ENCODE assay signal across 2 cellular contexts in the genomic region with DNA sequence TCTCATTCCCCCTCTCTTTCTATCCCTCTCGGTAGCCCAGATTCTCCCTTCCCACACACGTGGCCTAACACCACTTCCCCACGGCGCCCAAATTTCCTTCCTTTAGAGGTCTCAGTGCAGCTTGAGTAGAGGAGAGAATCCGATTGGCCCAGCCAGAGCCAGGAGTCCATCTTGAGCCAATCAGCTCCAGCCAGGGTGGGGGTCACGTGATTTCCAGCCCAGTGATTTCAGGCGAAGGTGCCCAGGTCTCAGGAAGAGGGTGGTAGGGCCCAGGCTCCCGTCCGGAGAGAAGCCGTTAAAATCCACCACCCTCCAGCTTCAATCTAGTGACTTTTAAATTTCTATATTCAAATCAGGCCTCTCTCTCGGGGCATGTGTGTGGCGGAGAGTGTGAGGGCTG.
TF ChIP-seq lines count a peak whose summit lies in the region.

No MANE protein-coding gene starts in this region.

TF ChIP-seq in HCT116, 20 proteins besides CTCF, POLR2A, EP300 and RAD21 (continued from another document):
- TF ChIP-seq REST (IDR thresholded peaks at IDR 0.05; ENCODE audit: low read depth) (no peak), EZH2 (IDR thresholded peaks at IDR 0.05) (no peak), ZNF274 (IDR thresholded peaks at IDR 0.05; ENCODE audit: low read depth, low read length) (no peak), POLR2AphosphoS5 (IDR thresholded peaks at IDR 0.05; ENCODE audit: low read depth, low read length) (no peak)
- TF ChIP-seq, protein P1, sequence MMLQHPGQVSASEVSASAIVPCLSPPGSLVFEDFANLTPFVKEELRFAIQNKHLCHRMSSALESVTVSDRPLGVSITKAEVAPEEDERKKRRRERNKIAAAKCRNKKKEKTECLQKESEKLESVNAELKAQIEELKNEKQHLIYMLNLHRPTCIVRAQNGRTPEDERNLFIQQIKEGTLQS (IDR thresholded peaks at IDR 0.05) = no peak

TF ChIP-seq in K562, 482 proteins besides CTCF, POLR2A, EP300 and RAD21 (continued from another document):
- TF ChIP-seq POLR2AphosphoS5 (IDR thresholded peaks at IDR 0.05; ENCODE audit: control insufficient read depth, insufficient read depth, low read depth, low read length) = no peak
- no peak for TF ChIP-seq ZNF551 (CRISPR knock-in tag; IDR thresholded peaks at IDR 0.05)
- TF ChIP-seq HDAC2 (IDR thresholded peaks at IDR 0.05) = no peak
- no peak for TF ChIP-seq FOXK2 (conservative IDR thresholded peaks at IDR 0.05 in 1 of 2, IDR thresholded peaks at IDR 0.05 in 1 of 2; ENCODE audit: low read depth in 2 of 2)
- TF ChIP-seq STAT5A (IDR thresholded peaks at IDR 0.05; ENCODE audit: borderline replicate concordance, low read length) = no peak
- TF ChIP-seq TCF7L2 (IDR thresholded peaks at IDR 0.05; ENCODE audit: low read depth, low read length) = no peak
- no peak for TF ChIP-seq CREB1 (IDR thresholded peaks at IDR 0.05)
- no peak for TF ChIP-seq CREB1 (CRISPR knock-in tag; IDR thresholded peaks at IDR 0.05)
- TF ChIP-seq USF2 (CRISPR knock-in tag; IDR thresholded peaks at IDR 0.05) = peak; percentile 70
- no peak for TF ChIP-seq ZBTB40 (IDR thresholded peaks at IDR 0.05)
- no peak for TF ChIP-seq ZBTB40 (CRISPR knock-in tag; IDR thresholded peaks at IDR 0.05)
- TF ChIP-seq NFXL1 (CRISPR knock-in tag; IDR thresholded peaks at IDR 0.05) = no peak
- peak; percentile 83 for TF ChIP-seq RAD51 (IDR thresholded peaks at IDR 0.05; ENCODE audit: borderline replicate concordance, low read depth)
- TF ChIP-seq ZNF175 (CRISPR knock-in tag; IDR thresholded peaks at IDR 0.05; ENCODE audit: low read depth) = no peak
- no peak for TF ChIP-seq GTF3C2 (IDR thresholded peaks at IDR 0.05; ENCODE audit: borderline replicate concordance, extremely low read depth, insufficient read length)
- TF ChIP-seq ZKSCAN8 (CRISPR knock-in tag; IDR thresholded peaks at IDR 0.05) = no peak
- peak; percentile 48 for TF ChIP-seq NFYB (IDR thresholded peaks at IDR 0.05; ENCODE audit: extremely low read depth, insufficient read length)
- peak; percentile 80; the same call in 1 of the 2 replicates for TF ChIP-seq TOE1 (IDR thresholded peaks at IDR 0.05; ENCODE audit: borderline replicate concordance)
- TF ChIP-seq TOE1 (CRISPR knock-in tag; IDR thresholded peaks at IDR 0.05; ENCODE audit: borderline replicate concordance, low read depth) = no peak
- peak; percentile 91 for TF ChIP-seq TFE3 (CRISPR knock-in tag; IDR thresholded peaks at IDR 0.05)
- no peak for TF ChIP-seq ZNF75A (CRISPR knock-in tag; IDR thresholded peaks at IDR 0.05)
- no peak for TF ChIP-seq IRF2 (CRISPR knock-in tag; IDR thresholded peaks at IDR 0.05)
